ENCODE assay signal across 8 cellular contexts in genomic region chr13:108915095-108915633, GRCh38.
DNase-seq lines count a peak whose midpoint lies in the region; ATAC-seq and TF ChIP-seq lines count a peak whose summit lies in the region.

No MANE protein-coding gene starts in this region.

- H3K27me3 Mint-ChIP-seq in osteocyte (ENCODE audit: unreplicated experiment), result peaks cover 15% of the 10 kb centered on the region

- peaks cover 53% of the 10 kb centered on the region for H3K4me1 Mint-ChIP-seq in osteocyte (ENCODE audit: unreplicated experiment)

- peak overlapping the region; percentile 95 for H3K27ac Mint-ChIP-seq in osteocyte (ENCODE audit: unreplicated experiment)

- H3K36me3 Mint-ChIP-seq in osteocyte (ENCODE audit: unreplicated experiment), result no peaks in the 10 kb centered on the region

- POLR2A ChIA-PET in RWPE1 (lab: Yijun Ruan, JAX; ENCODE audit: low non-redundant PET), result no interaction called here

- H3K27ac ChIP-seq in RWPE1, result no peak overlapping the region

- H3K4me3 Mint-ChIP-seq in osteocyte (ENCODE audit: unreplicated experiment), result peak overlapping the region; percentile 50

- CTCF ChIA-PET in RWPE1 (lab: Yijun Ruan, JAX), result interaction anchor here (0.6 to 1.6 kb wide), 11 partner anchors 10 to 1195 kb away, joined by 3 to 5 read pairs (median 4); no protein-coding TSS in a partner anchor

- ATAC-seq in HG02642 (IDR thresholded peaks at IDR 0.05; ENCODE audit: poor library complexity, unreplicated experiment) (peak; percentile 26), GM18873 (IDR thresholded peaks at IDR 0.05; ENCODE audit: low FRiP score, unreplicated experiment) (no peak), HG02970 (IDR thresholded peaks at IDR 0.05; ENCODE audit: low FRiP score, unreplicated experiment) (no peak)

- peak; percentile 80 for TF ChIP-seq CTCF in RWPE1 (conservative IDR thresholded peaks at IDR 0.05; ENCODE audit: low read depth)
- peak; percentile 86 for TF ChIP-seq CTCF in osteocyte (IDR thresholded peaks at IDR 0.05)

- H3K9me3 Mint-ChIP-seq in osteocyte (ENCODE audit: unreplicated experiment), result no peaks in the 10 kb centered on the region

- peak; percentile 7 for DNase-seq in NCI-H2196 (lab: John Stamatoyannopoulos, UW; ENCODE audit: unreplicated experiment)
- DNase-seq in NCI-H2196 treated with DMSO at 0.1 percent for 48 hours (lab: John Stamatoyannopoulos, UW; ENCODE audit: unreplicated experiment), result no peak
- DNase-seq in RWPE1 (ENCODE audit: low spot score), result peak; percentile 13
- peak; percentile 33 to 52 for DNase-seq in erythroblast (lab: John Stamatoyannopoulos, UW)
- no peak for DNase-seq in osteocyte (ENCODE audit: extremely low spot score, unreplicated experiment)

- TF ChIP-seq POLR2A in erythroblast (IDR thresholded peaks at IDR 0.05; ENCODE audit: low read length), result no peak

Comparison
In these comparisons a context has a peak if more than half of its experiments do, and no peak if none do; other contexts are left out.
1. DNase-seq: peak in NCI-H2196 (single experiment), RWPE1 (single experiment) and erythroblast (2 of 2); none in NCI-H2196 treated with DMSO at 0.1 percent for 48 hours (single experiment) and osteocyte (single experiment).